Comparison of ENCODE assay signal across 8 cellular contexts in genomic region chr6:3414704-3415453, GRCh38. TPM values are rescaled to one million over a fixed set of nuclear protein-coding genes. Genes with fewer than 3 reads are reported as not detected.
DNase-seq lines count a peak whose midpoint lies in the region; ATAC-seq and TF ChIP-seq lines count a peak whose summit lies in the region.
"Had no signal": no experiment of that assay in that cellular context is flagged by ENCODE, and none has a peak within 500 bp of the region (broad histone marks: within the 10 kb centered on the region; RNA-seq: fewer than 3 reads in every experiment).

No MANE protein-coding gene starts in this region.

- H3K36me3 ChIP-seq in naive thymus-derived CD4-positive, alpha-beta T cell (ENCODE audit: control insufficient read depth in 2 of 3, insufficient read depth in 3 of 3, low read length in 3 of 3) = peaks cover 0 to 4% (median 0%) of the 10 kb centered on the region in 3 experiments

- CTCF ChIA-PET in naive thymus-derived CD4-positive, alpha-beta T cell (lab: Charles Lee) = interaction anchor here (0.7 to 1.6 kb wide), 3 partner anchors 12 to 135 kb away, joined by 4 to 8 read pairs (median 5); no protein-coding TSS in a partner anchor

- no peaks in the 10 kb centered on the region for H3K27me3 Mint-ChIP-seq in activated naive CD8-positive, alpha-beta T cell treated with anti-CD3 and anti-CD28 coated beads, Interleukin-2, amount 50 U/mL, for 24 hours
- H3K27me3 Mint-ChIP-seq in naive thymus-derived CD4-positive, alpha-beta T cell = peaks cover 0 to 5% (median 0%) of the 10 kb centered on the region in 5 donors

- no peaks in the 10 kb centered on the region for H3K36me3 Mint-ChIP-seq in activated naive CD8-positive, alpha-beta T cell treated with anti-CD3 and anti-CD28 coated beads, Interleukin-2, amount 50 U/mL, for 24 hours (ENCODE audit: low read depth)
- peaks cover 0 to 19% (median 6%) of the 10 kb centered on the region in 5 donors for H3K36me3 Mint-ChIP-seq in naive thymus-derived CD4-positive, alpha-beta T cell
- H3K36me3 Mint-ChIP-seq: memory B cell had no signal

- peaks cover 0 to 11% of the 10 kb centered on the region in 2 donors for H3K4me1 ChIP-seq in naive thymus-derived CD4-positive, alpha-beta T cell (ENCODE audit: control insufficient read depth in 2 of 2, insufficient read depth in 2 of 2, low read length in 2 of 2)

- peaks cover 13% of the 10 kb centered on the region for H3K4me1 Mint-ChIP-seq in activated naive CD8-positive, alpha-beta T cell treated with anti-CD3 and anti-CD28 coated beads, Interleukin-2, amount 50 U/mL, for 24 hours
- peaks cover 2 to 30% (median 21%) of the 10 kb centered on the region in 7 donors for H3K4me1 Mint-ChIP-seq in naive thymus-derived CD4-positive, alpha-beta T cell

- peak; percentile 57 for ATAC-seq in GM18868 (IDR thresholded peaks at IDR 0.05; ENCODE audit: unreplicated experiment)
- peak; percentile 36 for ATAC-seq in activated naive CD8-positive, alpha-beta T cell treated with anti-CD3 and anti-CD28 coated beads, Interleukin-2, amount 50 U/mL, for 24 hours
- ATAC-seq in naive thymus-derived CD4-positive, alpha-beta T cell = peak; percentile 52
- no peak for ATAC-seq in HG02970 (IDR thresholded peaks at IDR 0.05; ENCODE audit: low FRiP score, unreplicated experiment)

- H3K27ac Mint-ChIP-seq in activated naive CD8-positive, alpha-beta T cell treated with anti-CD3 and anti-CD28 coated beads, Interleukin-2, amount 50 U/mL, for 24 hours = no peak overlapping the region
- H3K27ac Mint-ChIP-seq in naive thymus-derived CD4-positive, alpha-beta T cell = peak overlapping the region in 6 of 9 donors; percentile 20 to 80 (median 52)
- H3K27ac Mint-ChIP-seq: memory B cell had no signal

- no peaks in the 10 kb centered on the region for H3K27me3 ChIP-seq in naive thymus-derived CD4-positive, alpha-beta T cell (ENCODE audit: control insufficient read depth in 2 of 2, insufficient read depth in 2 of 2, low read length in 2 of 2)

- TF ChIP-seq CTCF in NB4 (IDR thresholded peaks at IDR 0.05; ENCODE audit: low read depth, low read length) = no peak

- no peak overlapping the region for H3K4me3 ChIP-seq in NB4 (ENCODE audit: low read depth, low read length)
- H3K4me3 ChIP-seq in naive thymus-derived CD4-positive, alpha-beta T cell (ENCODE audit: low read length) = no peak overlapping the region

- peak; percentile 21 for DNase-seq in NB4 (ENCODE audit: low read depth)
- DNase-seq in activated naive CD8-positive, alpha-beta T cell treated with anti-CD3 and anti-CD28 coated beads, Interleukin-2, amount 50 U/mL, for 24 hours = no peak
- DNase-seq in naive thymus-derived CD4-positive, alpha-beta T cell = peak in 6 of 9 donors; percentile 7 to 46 (median 36)
- no peak for DNase-seq in occipital lobe (lab: John Stamatoyannopoulos, UW)
- DNase-seq in germinal center (ENCODE audit: low spot score) = no peak

- no peaks in the 10 kb centered on the region for H3K9me3 Mint-ChIP-seq in activated naive CD8-positive, alpha-beta T cell treated with anti-CD3 and anti-CD28 coated beads, Interleukin-2, amount 50 U/mL, for 24 hours
- peaks cover 0 to 3% (median 0%) of the 10 kb centered on the region in 11 donors for H3K9me3 Mint-ChIP-seq in naive thymus-derived CD4-positive, alpha-beta T cell

- H3K4me3 Mint-ChIP-seq in activated naive CD8-positive, alpha-beta T cell treated with anti-CD3 and anti-CD28 coated beads, Interleukin-2, amount 50 U/mL, for 24 hours = no peak overlapping the region
- peak overlapping the region in 4 of 10 donors; percentile 45 to 54 (median 48) for H3K4me3 Mint-ChIP-seq in naive thymus-derived CD4-positive, alpha-beta T cell
- H3K4me3 Mint-ChIP-seq: memory B cell had no signal

- intact Hi-C loops in naive thymus-derived CD4-positive, alpha-beta T cell (cut with micrococcal nuclease) = no loop called here

- H3K9me3 ChIP-seq in naive thymus-derived CD4-positive, alpha-beta T cell (ENCODE audit: control insufficient read depth in 2 of 3, low read length in 3 of 3) = no peaks in the 10 kb centered on the region

- no peak overlapping the region for H3K27ac ChIP-seq in naive thymus-derived CD4-positive, alpha-beta T cell (ENCODE audit: low read depth, low read length)

- no peak for TF ChIP-seq POLR2A in NB4 (IDR thresholded peaks at IDR 0.05; ENCODE audit: extremely low read depth, insufficient read length)

- POLR2A ChIA-PET in naive thymus-derived CD4-positive, alpha-beta T cell (lab: Charles Lee) = interaction anchor here (0.8 to 1.7 kb wide), 2 partner anchors 39 to 325 kb away, joined by 3 to 9 read pairs; no protein-coding TSS in a partner anchor

RNA-seq across cellular contexts. Expression of gene SLC22A23, which starts 42.0 kb away (rescaled TPM):
- 10 to 100 TPM in 4 of 5 experiments, 1 to 10 TPM in 1; 1.1 to 23.8 (median 20.0) TPM for total RNA-seq in naive thymus-derived CD4-positive, alpha-beta T cell
- polyA plus RNA-seq in naive thymus-derived CD4-positive, alpha-beta T cell = 1 to 10 TPM; 1.4 to 5.9 TPM
- total RNA-seq in occipital lobe = 44.3 TPM

Comparison
In these comparisons a context has a peak if more than half of its experiments do, and no peak if none do; other contexts are left out.
1. DNase-seq: peak in NB4 (single experiment) and naive thymus-derived CD4-positive, alpha-beta T cell (6 of 9); none in activated naive CD8-positive, alpha-beta T cell treated with anti-CD3 and anti-CD28 coated beads, Interleukin-2, amount 50 U/mL, for 24 hours (single experiment), occipital lobe (single experiment) and germinal center (single experiment).